1 cellular context compared by ENCODE assay signal in genomic region chr19:18086590-18087138, GRCh38.
A peak's percentile ranks its signal among the peaks of the same experiment; 100 is the strongest.
TF ChIP-seq lines count a peak whose summit lies in the region.

Gene IL12RB1, minus strand, starts transcription at chr19:18086934. Its CDS starts 111 bp downstream, at chr19:18086823.

TF ChIP-seq in K562, 482 proteins besides CTCF, POLR2A, EP300 and RAD21 (continued from another document and continues in another):
- TF ChIP-seq SREBF1 (IDR thresholded peaks at IDR 0.05; ENCODE audit: borderline replicate concordance, low read depth, low read length), result no peak
- TF ChIP-seq HNRNPUL1 (IDR thresholded peaks at IDR 0.05; ENCODE audit: low read length), result no peak
- no peak for TF ChIP-seq SMAD1 (IDR thresholded peaks at IDR 0.05; ENCODE audit: low read depth, low read length, partially characterized antibody)
- TF ChIP-seq AFF1 (IDR thresholded peaks at IDR 0.05; ENCODE audit: low read depth in 1 of 2, partially characterized antibody in 2 of 2), result no peak
- no peak for TF ChIP-seq NR2C1 (IDR thresholded peaks at IDR 0.05)
- TF ChIP-seq NR2C1 (tag; IDR thresholded peaks at IDR 0.05), result no peak
- TF ChIP-seq, protein P1, sequence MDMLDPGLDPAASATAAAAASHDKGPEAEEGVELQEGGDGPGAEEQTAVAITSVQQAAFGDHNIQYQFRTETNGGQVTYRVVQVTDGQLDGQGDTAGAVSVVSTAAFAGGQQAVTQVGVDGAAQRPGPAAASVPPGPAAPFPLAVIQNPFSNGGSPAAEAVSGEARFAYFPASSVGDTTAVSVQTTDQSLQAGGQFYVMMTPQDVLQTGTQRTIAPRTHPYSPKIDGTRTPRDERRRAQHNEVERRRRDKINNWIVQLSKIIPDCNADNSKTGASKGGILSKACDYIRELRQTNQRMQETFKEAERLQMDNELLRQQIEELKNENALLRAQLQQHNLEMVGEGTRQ (CRISPR knock-in tag; IDR thresholded peaks at IDR 0.05), result no peak
- TF ChIP-seq RBM25 (IDR thresholded peaks at IDR 0.05; ENCODE audit: low read depth, low read length, severe bottlenecking), result peak; percentile 2
- TF ChIP-seq ZNF512 (tag; IDR thresholded peaks at IDR 0.05), result no peak
- TF ChIP-seq JUN (IDR thresholded peaks at IDR 0.05; ENCODE audit: borderline replicate concordance, low read depth, low read length), result no peak
- no peak for TF ChIP-seq JUN (CRISPR knock-in tag; IDR thresholded peaks at IDR 0.05; ENCODE audit: borderline replicate concordance)
- TF ChIP-seq ZNF655 (CRISPR knock-in tag; IDR thresholded peaks at IDR 0.05), result no peak
- TF ChIP-seq, protein P2, sequence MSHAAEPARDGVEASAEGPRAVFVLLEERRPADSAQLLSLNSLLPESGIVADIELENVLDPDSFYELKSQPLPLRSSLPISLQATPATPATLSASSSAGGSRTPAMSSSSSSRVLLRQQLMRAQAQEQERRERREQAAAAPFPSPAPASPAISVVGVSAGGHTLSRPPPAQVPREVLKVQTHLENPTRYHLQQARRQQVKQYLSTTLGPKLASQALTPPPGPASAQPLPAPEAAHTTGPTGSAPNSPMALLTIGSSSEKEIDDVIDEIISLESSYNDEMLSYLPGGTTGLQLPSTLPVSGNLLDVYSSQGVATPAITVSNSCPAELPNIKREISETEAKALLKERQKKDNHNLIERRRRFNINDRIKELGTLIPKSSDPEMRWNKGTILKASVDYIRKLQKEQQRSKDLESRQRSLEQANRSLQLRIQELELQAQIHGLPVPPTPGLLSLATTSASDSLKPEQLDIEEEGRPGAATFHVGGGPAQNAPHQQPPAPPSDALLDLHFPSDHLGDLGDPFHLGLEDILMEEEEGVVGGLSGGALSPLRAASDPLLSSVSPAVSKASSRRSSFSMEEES (CRISPR knock-in tag; IDR thresholded peaks at IDR 0.05), result no peak
- no peak for TF ChIP-seq MTF1 (CRISPR knock-in tag; IDR thresholded peaks at IDR 0.05; ENCODE audit: borderline replicate concordance)
- TF ChIP-seq ZNF586 (CRISPR knock-in tag; conservative IDR thresholded peaks at IDR 0.05), result no peak
- no peak for TF ChIP-seq NFE2L1 (tag; IDR thresholded peaks at IDR 0.05; ENCODE audit: borderline replicate concordance, low read depth)
- TF ChIP-seq, protein P3, sequence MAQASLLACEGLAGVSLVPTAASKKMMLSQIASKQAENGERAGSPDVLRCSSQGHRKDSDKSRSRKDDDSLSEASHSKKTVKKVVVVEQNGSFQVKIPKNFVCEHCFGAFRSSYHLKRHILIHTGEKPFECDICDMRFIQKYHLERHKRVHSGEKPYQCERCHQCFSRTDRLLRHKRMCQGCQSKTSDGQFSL (CRISPR knock-in tag; IDR thresholded peaks at IDR 0.05), result no peak
- TF ChIP-seq, protein P3 (tag; IDR thresholded peaks at IDR 0.05), result no peak
- TF ChIP-seq KDM2B (CRISPR knock-in tag; IDR thresholded peaks at IDR 0.05), result no peak
- TF ChIP-seq ZNF384 (IDR thresholded peaks at IDR 0.05; ENCODE audit: low read depth, low read length), result peak; percentile 30; the same call in 1 of the 2 replicates
- no peak for TF ChIP-seq NFATC3 (IDR thresholded peaks at IDR 0.05)
- TF ChIP-seq, protein P4, sequence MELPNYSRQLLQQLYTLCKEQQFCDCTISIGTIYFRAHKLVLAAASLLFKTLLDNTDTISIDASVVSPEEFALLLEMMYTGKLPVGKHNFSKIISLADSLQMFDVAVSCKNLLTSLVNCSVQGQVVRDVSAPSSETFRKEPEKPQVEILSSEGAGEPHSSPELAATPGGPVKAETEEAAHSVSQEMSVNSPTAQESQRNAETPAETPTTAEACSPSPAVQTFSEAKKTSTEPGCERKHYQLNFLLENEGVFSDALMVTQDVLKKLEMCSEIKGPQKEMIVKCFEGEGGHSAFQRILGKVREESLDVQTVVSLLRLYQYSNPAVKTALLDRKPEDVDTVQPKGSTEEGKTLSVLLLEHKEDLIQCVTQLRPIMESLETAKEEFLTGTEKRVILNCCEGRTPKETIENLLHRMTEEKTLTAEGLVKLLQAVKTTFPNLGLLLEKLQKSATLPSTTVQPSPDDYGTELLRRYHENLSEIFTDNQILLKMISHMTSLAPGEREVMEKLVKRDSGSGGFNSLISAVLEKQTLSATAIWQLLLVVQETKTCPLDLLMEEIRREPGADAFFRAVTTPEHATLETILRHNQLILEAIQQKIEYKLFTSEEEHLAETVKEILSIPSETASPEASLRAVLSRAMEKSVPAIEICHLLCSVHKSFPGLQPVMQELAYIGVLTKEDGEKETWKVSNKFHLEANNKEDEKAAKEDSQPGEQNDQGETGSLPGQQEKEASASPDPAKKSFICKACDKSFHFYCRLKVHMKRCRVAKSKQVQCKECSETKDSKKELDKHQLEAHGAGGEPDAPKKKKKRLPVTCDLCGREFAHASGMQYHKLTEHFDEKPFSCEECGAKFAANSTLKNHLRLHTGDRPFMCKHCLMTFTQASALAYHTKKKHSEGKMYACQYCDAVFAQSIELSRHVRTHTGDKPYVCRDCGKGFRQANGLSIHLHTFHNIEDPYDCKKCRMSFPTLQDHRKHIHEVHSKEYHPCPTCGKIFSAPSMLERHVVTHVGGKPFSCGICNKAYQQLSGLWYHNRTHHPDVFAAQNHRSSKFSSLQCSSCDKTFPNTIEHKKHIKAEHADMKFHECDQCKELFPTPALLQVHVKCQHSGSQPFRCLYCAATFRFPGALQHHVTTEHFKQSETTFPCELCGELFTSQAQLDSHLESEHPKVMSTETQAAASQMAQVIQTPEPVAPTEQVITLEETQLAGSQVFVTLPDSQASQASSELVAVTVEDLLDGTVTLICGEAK (IDR thresholded peaks at IDR 0.05), result no peak
- TF ChIP-seq, protein P4 (CRISPR knock-in tag; IDR thresholded peaks at IDR 0.05), result no peak
- TF ChIP-seq, protein P5, sequence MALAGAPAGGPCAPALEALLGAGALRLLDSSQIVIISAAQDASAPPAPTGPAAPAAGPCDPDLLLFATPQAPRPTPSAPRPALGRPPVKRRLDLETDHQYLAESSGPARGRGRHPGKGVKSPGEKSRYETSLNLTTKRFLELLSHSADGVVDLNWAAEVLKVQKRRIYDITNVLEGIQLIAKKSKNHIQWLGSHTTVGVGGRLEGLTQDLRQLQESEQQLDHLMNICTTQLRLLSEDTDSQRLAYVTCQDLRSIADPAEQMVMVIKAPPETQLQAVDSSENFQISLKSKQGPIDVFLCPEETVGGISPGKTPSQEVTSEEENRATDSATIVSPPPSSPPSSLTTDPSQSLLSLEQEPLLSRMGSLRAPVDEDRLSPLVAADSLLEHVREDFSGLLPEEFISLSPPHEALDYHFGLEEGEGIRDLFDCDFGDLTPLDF (CRISPR knock-in tag; IDR thresholded peaks at IDR 0.05), result no peak
- TF ChIP-seq CBFA2T3 (IDR thresholded peaks at IDR 0.05), result no peak
